In genomic region chr7:142506601-142507000, GRCh38 we compare ENCODE assay signal across 20 cellular contexts.
"Had no signal": no experiment of that assay in that cellular context is flagged by ENCODE, and none has a peak within 500 bp of the region (broad histone marks: within the 10 kb centered on the region; RNA-seq: fewer than 3 reads in every experiment).

No MANE protein-coding gene starts in this region.

- H3K4me1 Mint-ChIP-seq: stimulated activated memory B cell treated with anti-CD40 and anti-IgM and Interleukin-4, amounts not matched to agents 10 μg/mL and 1 μg/mL and 100 μg/mL, for 72 hours had no signal

- H3K36me3 Mint-ChIP-seq: naive B cell; stimulated activated memory B cell treated with anti-CD40 and anti-IgM and Interleukin-4, amounts not matched to agents 10 μg/mL and 1 μg/mL and 100 μg/mL, for 72 hours had no signal

- H3K4me3 Mint-ChIP-seq: dendritic cell treated with granulocyte-macrophage colony-stimulating factor and Interleukin-4, amounts not matched to agents 40 ng/mL and 50 ng/mL, for 4 days; effector memory CD8-positive, alpha-beta T cell; naive B cell; nephron progenitor cell; stimulated activated memory B cell treated with anti-CD40 and anti-IgM and Interleukin-4, amounts not matched to agents 10 μg/mL and 1 μg/mL and 100 μg/mL, for 72 hours; stimulated activated naive CD8-positive, alpha-beta T cell treated with anti-CD3 and anti-CD28 coated beads, Interleukin-15, Interleukin-2, amounts not matched to agents 100 ng/mL and 50 ng/mL, for 24 hours had no signal

- ATAC-seq: effector memory CD8-positive, alpha-beta T cell; foreskin keratinocyte; left cardiac atrium; sciatic nerve; stimulated activated memory B cell treated with anti-CD40 and anti-IgM and Interleukin-4, amounts not matched to agents 10 μg/mL and 1 μg/mL and 100 μg/mL, for 72 hours had no signal

- H3K9me3 Mint-ChIP-seq: dendritic cell treated with granulocyte-macrophage colony-stimulating factor and Interleukin-4, amounts not matched to agents 40 ng/mL and 50 ng/mL, for 4 days; effector memory CD8-positive, alpha-beta T cell; naive B cell; nephron progenitor cell; stimulated activated memory B cell treated with anti-CD40 and anti-IgM and Interleukin-4, amounts not matched to agents 10 μg/mL and 1 μg/mL and 100 μg/mL, for 72 hours; stimulated activated naive CD8-positive, alpha-beta T cell treated with anti-CD3 and anti-CD28 coated beads, Interleukin-15, Interleukin-2, amounts not matched to agents 100 ng/mL and 50 ng/mL, for 24 hours had no signal

- H3K27me3 Mint-ChIP-seq: stimulated activated naive CD8-positive, alpha-beta T cell treated with anti-CD3 and anti-CD28 coated beads, Interleukin-15, Interleukin-2, amounts not matched to agents 100 ng/mL and 50 ng/mL, for 24 hours had no signal

- DNase-seq: effector memory CD8-positive, alpha-beta T cell; foreskin keratinocyte; head of caudate nucleus; kidney; left cardiac atrium; left ventricle myocardium inferior; mesendoderm; naive B cell; nephron progenitor cell; posterior cingulate gyrus; spleen; stimulated activated CD4-positive, alpha-beta T cell treated with anti-CD3 and anti-CD28 coated beads, Interleukin-15, amount 100 ng/mL, for 24 hours; stimulated activated CD4-positive, alpha-beta T cell treated with anti-CD3 and anti-CD28 coated beads, Interleukin-1b, Interleukin-23, amount 100 ng/mL, for 48 hours; stimulated activated CD4-positive, alpha-beta T cell treated with anti-CD3 and anti-CD28 coated beads, Interleukin-4, amount 100 ng/mL, for 24 hours; tibial artery; uterus had no signal

- H3K27ac Mint-ChIP-seq: dendritic cell treated with granulocyte-macrophage colony-stimulating factor and Interleukin-4, amounts not matched to agents 40 ng/mL and 50 ng/mL, for 4 days; effector memory CD8-positive, alpha-beta T cell; naive B cell; nephron progenitor cell; stimulated activated memory B cell treated with anti-CD40 and anti-IgM and Interleukin-4, amounts not matched to agents 10 μg/mL and 1 μg/mL and 100 μg/mL, for 72 hours; stimulated activated naive CD8-positive, alpha-beta T cell treated with anti-CD3 and anti-CD28 coated beads, Interleukin-15, Interleukin-2, amounts not matched to agents 100 ng/mL and 50 ng/mL, for 24 hours had no signal
